12 cellular contexts compared by ENCODE assay signal in genomic region chr2:1685957-1686783, GRCh38. TPM values are rescaled to one million over a fixed set of nuclear protein-coding genes. Genes with fewer than 3 reads are reported as not detected.
DNase-seq lines count a peak whose midpoint lies in the region; ATAC-seq, FAIRE-seq and TF ChIP-seq lines count a peak whose summit lies in the region.
"Had no signal": no experiment of that assay in that cellular context is flagged by ENCODE, and none has a peak within 500 bp of the region (broad histone marks: within the 10 kb centered on the region; RNA-seq: fewer than 3 reads in every experiment).

No MANE protein-coding gene starts in this region.

- peak overlapping the region; percentile 27 to 54 for H3K27ac ChIP-seq in liver (ENCODE audit: low read depth in 1 of 2, low read length in 2 of 2)
- H3K27ac ChIP-seq: 22Rv1 had no signal

- CTCF ChIA-PET in activated CD4-positive, alpha-beta T cell treated with anti-CD3 and anti-CD28 coated beads for 36 hours (lab: Charles Lee), result interaction anchor here (0.6 kb wide), 1 partner anchor 129 kb away, joined by 3 read pairs; no protein-coding TSS in a partner anchor

- ATAC-seq in activated CD4-positive, alpha-beta T cell treated with anti-CD3 and anti-CD28 coated beads for 36 hours, result no peak
- ATAC-seq in GM21447 (IDR thresholded peaks at IDR 0.05; ENCODE audit: unreplicated experiment), result no peak
- ATAC-seq in HG02981 (IDR thresholded peaks at IDR 0.05; ENCODE audit: unreplicated experiment), result no peak

- 66% methylated on average over 21 of the region's 21 CpGs for WGBS in liver

- no peak for TF ChIP-seq RAD21 in liver (IDR thresholded peaks at IDR 0.05)

- no peaks in the 10 kb centered on the region for H3K4me1 Mint-ChIP-seq in activated CD4-positive, alpha-beta T cell treated with anti-CD3 and anti-CD28 coated beads, Interleukin-2, amount 10 ng/mL, durations not matched to agents 24 days and 14 days
- H3K4me1 Mint-ChIP-seq in activated CD4-positive, alpha-beta T cell treated with anti-CD3 and anti-CD28 coated beads for 36 hours, result no peaks in the 10 kb centered on the region
- H3K4me1 Mint-ChIP-seq in brain, result peaks cover 35% of the 10 kb centered on the region
- H3K4me1 Mint-ChIP-seq: activated naive CD4-positive, alpha-beta T cell treated with anti-CD3 and anti-CD28 coated beads, Interleukin-2, amount 50 U/mL, for 24 hours had no signal

- DNase-seq in activated CD4-positive, alpha-beta T cell treated with anti-CD3 and anti-CD28 coated beads, Interleukin-2, amount 10 ng/mL, durations not matched to agents 24 days and 14 days, result no peak
- no peak for DNase-seq in activated CD4-positive, alpha-beta T cell treated with anti-CD3 and anti-CD28 coated beads for 36 hours
- DNase-seq in urothelium cell line (ENCODE audit: low spot score), result peak; percentile 13
- DNase-seq in D341Med (ENCODE audit: low spot score), result no peak
- DNase-seq: activated CD4-positive, alpha-beta T cell treated with anti-CD3 and anti-CD28 coated beads for 48 hours had no signal

- H3K36me3 ChIP-seq in liver (ENCODE audit: control insufficient read depth in 4 of 4, insufficient read depth in 3 of 4, low read depth in 1 of 4, low read length in 3 of 4), result no peaks in the 10 kb centered on the region

- H3K36me3 Mint-ChIP-seq in activated CD4-positive, alpha-beta T cell treated with anti-CD3 and anti-CD28 coated beads, Interleukin-2, amount 10 ng/mL, durations not matched to agents 24 days and 14 days (ENCODE audit: low read depth), result no peaks in the 10 kb centered on the region
- H3K36me3 Mint-ChIP-seq in activated CD4-positive, alpha-beta T cell treated with anti-CD3 and anti-CD28 coated beads for 36 hours (ENCODE audit: low read depth), result no peaks in the 10 kb centered on the region
- H3K36me3 Mint-ChIP-seq in brain, result peaks cover 48% of the 10 kb centered on the region
- H3K36me3 Mint-ChIP-seq: activated naive CD4-positive, alpha-beta T cell treated with anti-CD3 and anti-CD28 coated beads, Interleukin-2, amount 50 U/mL, for 24 hours had no signal

- POLR2A ChIA-PET in activated CD4-positive, alpha-beta T cell treated with anti-CD3 and anti-CD28 coated beads for 36 hours (lab: Charles Lee), result no interaction called here

- H3K4me3 ChIP-seq in liver (ENCODE audit: low read depth in 1 of 3, low read length in 3 of 3), result no peak overlapping the region

- peak overlapping the region; percentile 11 for H3K27ac Mint-ChIP-seq in activated CD4-positive, alpha-beta T cell treated with anti-CD3 and anti-CD28 coated beads, Interleukin-2, amount 10 ng/mL, durations not matched to agents 24 days and 14 days
- no peak overlapping the region for H3K27ac Mint-ChIP-seq in activated CD4-positive, alpha-beta T cell treated with anti-CD3 and anti-CD28 coated beads for 36 hours
- H3K27ac Mint-ChIP-seq in brain, result peak overlapping the region in 3 of 5 experiments; percentile 25 to 76 (median 29)
- H3K27ac Mint-ChIP-seq: activated naive CD4-positive, alpha-beta T cell treated with anti-CD3 and anti-CD28 coated beads, Interleukin-2, amount 50 U/mL, for 24 hours had no signal

- no peaks in the 10 kb centered on the region for H3K9me3 ChIP-seq in liver (ENCODE audit: control insufficient read depth in 4 of 4, low read length in 3 of 4)

- no peak overlapping the region for H3K4me3 Mint-ChIP-seq in activated CD4-positive, alpha-beta T cell treated with anti-CD3 and anti-CD28 coated beads, Interleukin-2, amount 10 ng/mL, durations not matched to agents 24 days and 14 days
- H3K4me3 Mint-ChIP-seq in activated CD4-positive, alpha-beta T cell treated with anti-CD3 and anti-CD28 coated beads for 36 hours, result no peak overlapping the region
- H3K4me3 Mint-ChIP-seq in brain, result no peak overlapping the region
- H3K4me3 Mint-ChIP-seq: activated naive CD4-positive, alpha-beta T cell treated with anti-CD3 and anti-CD28 coated beads, Interleukin-2, amount 50 U/mL, for 24 hours had no signal

- H3K9ac ChIP-seq in liver (ENCODE audit: low read depth in 1 of 2, low read length in 2 of 2), result no peak overlapping the region

- intact Hi-C loops in activated CD4-positive, alpha-beta T cell treated with anti-CD3 and anti-CD28 coated beads, Interleukin-2, amount 10 ng/mL, durations not matched to agents 24 days and 14 days (cut with micrococcal nuclease), result no loop called here
- intact Hi-C loops in activated CD4-positive, alpha-beta T cell treated with anti-CD3 and anti-CD28 coated beads for 36 hours (cut with DNase I, micrococcal nuclease), result no loop called here

- H3K27me3 Mint-ChIP-seq in activated CD4-positive, alpha-beta T cell treated with anti-CD3 and anti-CD28 coated beads, Interleukin-2, amount 10 ng/mL, durations not matched to agents 24 days and 14 days, result no peaks in the 10 kb centered on the region
- H3K27me3 Mint-ChIP-seq in activated CD4-positive, alpha-beta T cell treated with anti-CD3 and anti-CD28 coated beads for 36 hours, result no peaks in the 10 kb centered on the region
- H3K27me3 Mint-ChIP-seq in brain, result no peaks in the 10 kb centered on the region
- H3K27me3 Mint-ChIP-seq: activated naive CD4-positive, alpha-beta T cell treated with anti-CD3 and anti-CD28 coated beads, Interleukin-2, amount 50 U/mL, for 24 hours had no signal

- no peak for TF ChIP-seq CTCF in brain (conservative IDR thresholded peaks at IDR 0.05)
- no peak for TF ChIP-seq CTCF in liver (IDR thresholded peaks at IDR 0.05; ENCODE audit: low read depth, low read length, missing input control)

- no peaks in the 10 kb centered on the region for H3K4me1 ChIP-seq in liver (ENCODE audit: control insufficient read depth in 4 of 4, insufficient read depth in 4 of 4, low read length in 3 of 4)

- H3K27me3 ChIP-seq in liver (ENCODE audit: control insufficient read depth in 4 of 4, insufficient read depth in 4 of 4, low read length in 3 of 4), result peaks cover 0 to 5% (median 0%) of the 10 kb centered on the region in 4 donors

- no peak for FAIRE-seq in urothelium cell line (lab: Jason Lieb, UNC)
- FAIRE-seq: endometrium had no signal

- H3K9me3 Mint-ChIP-seq in activated CD4-positive, alpha-beta T cell treated with anti-CD3 and anti-CD28 coated beads, Interleukin-2, amount 10 ng/mL, durations not matched to agents 24 days and 14 days, result no peaks in the 10 kb centered on the region
- no peaks in the 10 kb centered on the region for H3K9me3 Mint-ChIP-seq in activated CD4-positive, alpha-beta T cell treated with anti-CD3 and anti-CD28 coated beads for 36 hours (ENCODE audit: low read depth)
- H3K9me3 Mint-ChIP-seq in brain, result no peaks in the 10 kb centered on the region
- H3K9me3 Mint-ChIP-seq: activated naive CD4-positive, alpha-beta T cell treated with anti-CD3 and anti-CD28 coated beads, Interleukin-2, amount 50 U/mL, for 24 hours had no signal

TF ChIP-seq in liver, 16 proteins besides CTCF, POLR2A, EP300 and RAD21:
- TF ChIP-seq TAF1 (conservative IDR thresholded peaks at IDR 0.05), result no peak
- TF ChIP-seq ZBTB33 (IDR thresholded peaks at IDR 0.05), result no peak
- TF ChIP-seq RXRA (IDR thresholded peaks at IDR 0.05), result no peak
- no peak for TF ChIP-seq GABPA (IDR thresholded peaks at IDR 0.05 in 1 of 2, conservative IDR thresholded peaks at IDR 0.05 in 1 of 2)
- no peak for TF ChIP-seq HNF4A (conservative IDR thresholded peaks at IDR 0.05)
- TF ChIP-seq SP1 (IDR thresholded peaks at IDR 0.05), result no peak
- TF ChIP-seq HNF4G (IDR thresholded peaks at IDR 0.05), result no peak
- TF ChIP-seq YY1 (IDR thresholded peaks at IDR 0.05), result no peak

RNA-seq across cellular contexts. Expression of gene PXDN, which starts 58.1 kb away (rescaled TPM):
- 1.1 and 1.3 TPM in 2 replicates for total RNA-seq in activated CD4-positive, alpha-beta T cell treated with anti-CD3 and anti-CD28 coated beads, Interleukin-2, amount 10 ng/mL, durations not matched to agents 24 days and 14 days
- under 1 TPM; 0.37 to 0.81 TPM for total RNA-seq in activated CD4-positive, alpha-beta T cell treated with anti-CD3 and anti-CD28 coated beads for 36 hours
- polyA plus RNA-seq in brain (ENCODE audit: insufficient read depth, low read depth, low replicate concordance), result 6.9 TPM
- total RNA-seq in liver, result 10 to 100 TPM; 19.1 to 21.5 TPM
- polyA plus RNA-seq in liver, result 10 to 100 TPM in 1 of 2 donors, 1 to 10 TPM in 1; 4.2 to 14.7 TPM
